8 cellular contexts compared by ENCODE assay signal in the genomic region with DNA sequence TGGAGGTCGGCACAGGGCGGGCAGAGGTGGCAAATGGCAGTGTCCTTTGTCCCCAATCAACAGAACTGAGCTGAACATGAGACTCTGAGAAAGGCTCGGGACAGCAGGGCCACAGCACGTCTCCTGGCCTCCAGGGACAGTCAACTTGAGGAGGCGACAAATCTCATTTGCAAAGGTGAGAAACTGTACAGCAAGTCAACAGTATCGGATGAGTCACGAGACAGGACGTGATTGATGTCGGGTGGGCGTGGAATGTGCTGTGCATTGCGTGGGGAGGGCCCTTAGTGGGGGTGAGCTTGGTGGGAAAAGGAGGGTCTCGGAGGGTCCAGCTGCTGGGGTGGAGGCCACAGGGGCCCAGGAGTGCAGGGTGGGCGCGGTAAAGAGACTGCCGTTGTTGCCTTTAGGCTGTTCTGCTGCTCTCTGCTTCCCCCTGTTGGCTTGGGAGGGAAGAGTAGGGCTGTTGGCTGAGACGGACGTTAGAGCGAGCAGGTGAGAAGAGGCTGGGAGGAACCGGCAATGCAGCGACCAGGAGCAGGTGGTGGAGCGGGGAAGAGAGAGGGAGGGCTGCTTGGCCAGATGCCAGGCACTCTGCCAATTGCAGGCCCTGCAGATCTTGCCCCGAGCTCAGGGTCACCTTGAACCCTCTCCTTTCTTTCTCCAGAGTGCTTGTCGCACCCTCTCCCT.
A peak's percentile ranks its signal among the peaks of the same experiment; 100 is the strongest.
DNase-seq lines count a peak whose midpoint lies in the region; ATAC-seq, FAIRE-seq and TF ChIP-seq lines count a peak whose summit lies in the region.

No MANE protein-coding gene starts in this region.

- peak overlapping the region; percentile 64 for H3K27ac ChIP-seq in DND-41 (ENCODE audit: low read length)
- H3K27ac ChIP-seq in Karpas-422 (ENCODE audit: low read length) = peak overlapping the region; percentile 91
- H3K27ac ChIP-seq in small intestine (ENCODE audit: low read depth in 1 of 2, low read length in 1 of 2) = peak overlapping the region; percentile 41 to 70
- H3K27ac ChIP-seq in ovary = no peak overlapping the region

- H3K9me3 ChIP-seq in DND-41 (ENCODE audit: insufficient read depth, low read length, severe bottlenecking) (no peaks in the 10 kb centered on the region), Karpas-422 (ENCODE audit: low read length) (no peaks in the 10 kb centered on the region), small intestine (ENCODE audit: control insufficient read depth, low read depth) (no peaks in the 10 kb centered on the region), ovary (no peaks in the 10 kb centered on the region)

- FAIRE-seq in small intestine (lab: Jason Lieb, UNC) = no peak

- 8 to 35% (median 9%) methylated on average over 22 to 23 of the region's 23 CpGs for WGBS in small intestine, 3 donors
- 78 to 81% (median 78%) methylated on average over 23 of the region's 23 CpGs for WGBS in ovary, 3 donors

- peaks cover 14% of the 10 kb centered on the region; the same call in 1 of the 2 replicates for H3K36me3 ChIP-seq in DND-41 (ENCODE audit: insufficient read depth, low read length)
- no peaks in the 10 kb centered on the region for H3K36me3 ChIP-seq in Karpas-422 (ENCODE audit: insufficient read depth, low read length)
- no peaks in the 10 kb centered on the region for H3K36me3 ChIP-seq in small intestine (ENCODE audit: control insufficient read depth in 2 of 2, insufficient read depth in 2 of 2, low read length in 2 of 2)
- H3K36me3 ChIP-seq in ovary = no peaks in the 10 kb centered on the region

- H3K4me2 ChIP-seq in DND-41 (ENCODE audit: insufficient read depth, low read length) (no peak overlapping the region), Karpas-422 (ENCODE audit: low read depth, low read length, poor library complexity, severe bottlenecking) (peak overlapping the region; percentile 64)

- TF ChIP-seq CTCF in DND-41 (IDR thresholded peaks at IDR 0.05; ENCODE audit: borderline replicate concordance, extremely low read depth, low read length, poor library complexity, severe bottlenecking) (peak; percentile 84), ovary (IDR thresholded peaks at IDR 0.05) (peak in 1 of 3 donors; percentile 17)

- DNase-seq in DND-41 = peak; percentile 79
- peak; percentile 97 for DNase-seq in Karpas-422
- DNase-seq in RPMI8226 = peak; percentile 99
- DNase-seq in activated naive CD4-positive, alpha-beta T cell treated with Interleukin-2 at 50 U/mL for 16 hours = peak; percentile 88
- DNase-seq in left cardiac atrium = peak; percentile 69
- peak; percentile 92 for DNase-seq in small intestine
- no peak for DNase-seq in ovary

- intact Hi-C loops in left cardiac atrium (cut with DNase I) (loop anchor here in 1 of 2 donors (10.0 kb wide), 1 partner anchor 141 kb away; no protein-coding TSS in a partner anchor), ovary (cut with DNase I) (loop anchor here in 2 of 4 donors (10.0 kb wide), 2 partner anchors 139 to 159 kb away; partner anchors contain the start of gene BCL2 (in 1 of the 2))

- H3K27me3 ChIP-seq in DND-41 (ENCODE audit: insufficient read depth, low read length, poor library complexity) (no peaks in the 10 kb centered on the region), Karpas-422 (ENCODE audit: low read length) (no peaks in the 10 kb centered on the region), small intestine (ENCODE audit: control insufficient read depth in 2 of 2, insufficient read depth in 2 of 2, low read length in 2 of 2) (no peaks in the 10 kb centered on the region), ovary (no peaks in the 10 kb centered on the region)

- H3K79me2 ChIP-seq in DND-41 (ENCODE audit: insufficient read depth, low read length) (peaks cover 98% of the 10 kb centered on the region), Karpas-422 (ENCODE audit: low read length) (peaks cover 88% of the 10 kb centered on the region)

- ATAC-seq in DND-41 (ENCODE audit: insufficient read depth, low read depth) (peak; percentile 75), GM21723 (IDR thresholded peaks at IDR 0.05; ENCODE audit: unreplicated experiment) (peak; percentile 38), left cardiac atrium (peak; percentile 80 to 89)

- H3K9ac ChIP-seq in DND-41 (ENCODE audit: low read depth, low read length) (no peak overlapping the region), Karpas-422 (ENCODE audit: low read length) (peak overlapping the region; percentile 65)

- H4K20me1 ChIP-seq in DND-41 (ENCODE audit: insufficient read depth, low read length) (peaks cover 17% of the 10 kb centered on the region; the same call in 1 of the 2 replicates), Karpas-422 (ENCODE audit: insufficient read depth, low read depth, low read length) (no peaks in the 10 kb centered on the region)

- no peaks in the 10 kb centered on the region for H3K9me2 ChIP-seq in Karpas-422 (replicated peaks; ENCODE audit: insufficient read depth, low read length)

- no peak overlapping the region for H2AFZ ChIP-seq in DND-41 (ENCODE audit: low read depth, low read length)
- no peak overlapping the region; the same call in 1 of the 2 replicates for H2AFZ ChIP-seq in Karpas-422 (ENCODE audit: low read length)

- no peak for TF ChIP-seq EP300 in ovary (IDR thresholded peaks at IDR 0.05)

- TF ChIP-seq POLR2A in ovary (IDR thresholded peaks at IDR 0.05) = no peak

- no peak overlapping the region for H3K4me3 ChIP-seq in DND-41 (ENCODE audit: low read depth in 1 of 2, low read length in 2 of 2)
- peak overlapping the region; percentile 49 for H3K4me3 ChIP-seq in Karpas-422 (ENCODE audit: low read length)
- peak overlapping the region in 1 of 2 donors; percentile 47 for H3K4me3 ChIP-seq in small intestine (ENCODE audit: low read depth in 1 of 2, low read length in 2 of 2)
- H3K4me3 ChIP-seq in ovary = no peak overlapping the region

- H3K4me1 ChIP-seq in DND-41 (ENCODE audit: insufficient read depth, low read length) (peaks cover 47% of the 10 kb centered on the region), Karpas-422 (ENCODE audit: low read length) (peaks cover 100% of the 10 kb centered on the region), small intestine (ENCODE audit: control insufficient read depth in 2 of 2, insufficient read depth in 1 of 2, low read depth in 1 of 2, low read length in 1 of 2) (peaks cover 7 to 20% of the 10 kb centered on the region in 2 donors), ovary (ENCODE audit: insufficient read depth) (peaks cover 21% of the 10 kb centered on the region)

Comparison
In these comparisons a context has a peak if more than half of its experiments do, and no peak if none do; other contexts are left out.
1. DNase-seq: peak in DND-41 (single experiment), Karpas-422 (single experiment), RPMI8226 (single experiment), activated naive CD4-positive, alpha-beta T cell treated with Interleukin-2 at 50 U/mL for 16 hours (single experiment), left cardiac atrium (single experiment) and small intestine (single experiment); none in ovary (0 of 5).
2. H3K27ac ChIP-seq: peak in DND-41 (single experiment), Karpas-422 (single experiment) and small intestine (2 of 2); none in ovary (0 of 2).
3. Peak in every context shown above with its lines, with median percentiles within 50 percentile points of each other: ATAC-seq.